In genomic region chr1:67339623-67340343, GRCh38 we compare ENCODE assay signal across 9 cellular contexts. TPM values are rescaled to one million over a fixed set of nuclear protein-coding genes. Genes with fewer than 3 reads are reported as not detected.
DNase-seq lines count a peak whose midpoint lies in the region; ATAC-seq and TF ChIP-seq lines count a peak whose summit lies in the region.
"Had no signal": no experiment of that assay in that cellular context is flagged by ENCODE, and none has a peak within 500 bp of the region (broad histone marks: within the 10 kb centered on the region; RNA-seq: fewer than 3 reads in every experiment).

No MANE protein-coding gene starts in this region.

- no peaks in the 10 kb centered on the region for H3K36me3 ChIP-seq in RWPE2 (ENCODE audit: low read depth)

- H3K4me3 ChIP-seq in RWPE2 (ENCODE audit: severe bottlenecking) = no peak overlapping the region

- no peak for TF ChIP-seq CTCF in RWPE2 (IDR thresholded peaks at IDR 0.05; ENCODE audit: poor library complexity, severe bottlenecking)

- H3K9me3 ChIP-seq in RWPE2 (ENCODE audit: severe bottlenecking) = no peaks in the 10 kb centered on the region

- DNase-seq in DMS 273 (lab: John Stamatoyannopoulos, UW; ENCODE audit: unreplicated experiment) (peak; percentile 4), DMS 273 treated with DMSO at 0.1 percent for 48 hours (lab: John Stamatoyannopoulos, UW) (no peak), RWPE2 (ENCODE audit: low spot score) (no peak), fibroblast of peridontal ligament (ENCODE audit: extremely low read depth) (peak; percentile 81), NCI-H2029 treated with DMSO at 0.1 percent for 48 hours (lab: John Stamatoyannopoulos, UW) (no peak)

- no peaks in the 10 kb centered on the region for H3K27me3 ChIP-seq in RWPE2 (ENCODE audit: insufficient read depth, poor library complexity, severe bottlenecking)

- peaks cover 12% of the 10 kb centered on the region for H3K4me1 ChIP-seq in RWPE2 (ENCODE audit: insufficient read depth, poor library complexity, severe bottlenecking)

- H3K27ac ChIP-seq in RWPE2 (ENCODE audit: poor library complexity, severe bottlenecking) (peak overlapping the region; percentile 70), temporal lobe (ENCODE audit: low read depth, low read length) (peak overlapping the region; percentile 29)
- H3K27ac ChIP-seq: 22Rv1 had no signal

- ATAC-seq in HG03039 (IDR thresholded peaks at IDR 0.05; ENCODE audit: unreplicated experiment) = peak; percentile 44
- peak; percentile 97 for ATAC-seq in RWPE2 (ENCODE audit: low read depth)
- ATAC-seq in HG03196 (IDR thresholded peaks at IDR 0.05; ENCODE audit: unreplicated experiment) = no peak

RNA-seq across cellular contexts. Expression of gene IL12RB2, which starts 32.1 kb away (rescaled TPM):
- 5.7 TPM for total RNA-seq in temporal lobe

Comparison
In these comparisons a context has a peak if more than half of its experiments do, and no peak if none do; other contexts are left out.
1. DNase-seq: peak in DMS 273 (single experiment) and fibroblast of peridontal ligament (single experiment); none in DMS 273 treated with DMSO at 0.1 percent for 48 hours (single experiment), RWPE2 (single experiment) and NCI-H2029 treated with DMSO at 0.1 percent for 48 hours (single experiment).